In the genomic region with DNA sequence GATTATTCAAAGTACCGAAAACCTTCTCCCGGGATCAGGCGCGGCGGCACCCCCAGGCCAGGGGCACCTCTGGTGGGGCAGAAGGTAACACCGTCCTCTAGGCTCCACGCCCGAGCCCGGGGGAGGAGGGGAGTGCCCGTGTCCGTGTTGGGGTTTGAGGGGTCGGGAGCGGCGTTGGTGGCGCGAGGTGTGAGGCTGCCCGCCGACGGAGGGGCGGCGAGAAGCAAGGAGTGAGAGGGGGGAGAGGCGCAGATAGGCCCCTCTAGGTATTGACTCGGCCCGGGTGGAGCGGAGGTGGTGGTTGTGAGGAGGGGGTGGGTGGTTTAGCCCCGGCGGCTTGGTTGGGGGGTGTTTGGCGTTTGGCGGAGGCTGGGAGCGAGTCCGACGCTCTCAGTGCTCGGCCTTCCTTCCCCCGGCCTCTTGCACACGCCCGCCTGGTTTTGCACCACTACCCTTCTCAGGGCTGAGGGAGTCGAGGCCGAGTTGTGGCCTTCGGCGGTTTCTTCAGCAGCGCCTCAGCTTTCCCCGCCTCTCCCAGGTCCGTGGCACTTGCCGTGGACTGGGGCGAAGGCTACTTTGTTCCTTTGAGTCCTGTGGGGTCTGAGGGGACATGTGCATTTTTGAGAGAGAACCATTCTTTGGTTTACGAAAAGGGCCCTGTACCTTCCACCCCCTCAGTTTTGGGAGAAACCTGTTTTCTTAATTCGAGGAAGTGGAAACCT, we compare ENCODE assay signal across 8 cellular contexts. TPM values are rescaled to one million over a fixed set of nuclear protein-coding genes. Genes with fewer than 3 reads are reported as not detected.
DNase-seq lines count a peak whose midpoint lies in the region; ATAC-seq and TF ChIP-seq lines count a peak whose summit lies in the region.

No MANE protein-coding gene starts in this region.

- H3K27me3 ChIP-seq in heart right ventricle (no peaks in the 10 kb centered on the region), trophoblast cell (ENCODE audit: insufficient read depth, low read length) (no peaks in the 10 kb centered on the region)

- H2AFZ ChIP-seq in trophoblast cell (ENCODE audit: insufficient read depth, low read length, poor library complexity) = peak overlapping the region; percentile 95

- H3K18ac ChIP-seq in trophoblast cell (ENCODE audit: low read length) = peak overlapping the region; percentile 99

- peak overlapping the region; percentile 98 for H2BK120ac ChIP-seq in trophoblast cell (ENCODE audit: insufficient read depth, low read length, poor library complexity)

- TF ChIP-seq CTCF in Calu3 (IDR thresholded peaks at IDR 0.05; ENCODE audit: unreplicated experiment) = no peak
- TF ChIP-seq CTCF in heart right ventricle (IDR thresholded peaks at IDR 0.05) = no peak
- no peak for TF ChIP-seq CTCF in GM10248 (IDR thresholded peaks at IDR 0.05; ENCODE audit: control extremely low read depth, extremely low read depth, low read depth, missing control alignments)

- peak overlapping the region; percentile 100 for H3K27ac Mint-ChIP-seq in Calu3 (ENCODE audit: unreplicated experiment)

- ATAC-seq in GM21576 (IDR thresholded peaks at IDR 0.05; ENCODE audit: unreplicated experiment) (peak; percentile 1), heart right ventricle (peak; percentile 1 to 24 (median 14))

- no peak overlapping the region for H3K23ac ChIP-seq in trophoblast cell (ENCODE audit: low read length)

- H3K27me3 Mint-ChIP-seq in Calu3 (ENCODE audit: unreplicated experiment) = no peaks in the 10 kb centered on the region

- peaks cover 26% of the 10 kb centered on the region for H3K79me2 ChIP-seq in trophoblast cell (ENCODE audit: control insufficient read depth, insufficient read depth, low read length, poor library complexity)

- no TSS peak for BruUV-seq in Calu3 (replicated peaks; lab: Mats Ljungman, UMichigan)

- peak overlapping the region; percentile 92 for H2AK5ac ChIP-seq in trophoblast cell (ENCODE audit: low read length)

- peaks cover 79% of the 10 kb centered on the region for H3K36me3 Mint-ChIP-seq in Calu3 (ENCODE audit: insufficient read depth, unreplicated experiment)

- no peaks in the 10 kb centered on the region for H3K9me3 ChIP-seq in heart right ventricle
- no peaks in the 10 kb centered on the region for H3K9me3 ChIP-seq in trophoblast cell (ENCODE audit: insufficient read depth, low read depth, low read length)

- H3K4me1 ChIP-seq in heart right ventricle = peaks cover 8 to 55% (median 49%) of the 10 kb centered on the region in 9 donors
- H3K4me1 ChIP-seq in trophoblast cell (ENCODE audit: control insufficient read depth in 1 of 2, insufficient read depth in 2 of 2, low read length in 2 of 2) = peaks cover 2 to 7% of the 10 kb centered on the region in 2 experiments

- WGBS in heart right ventricle, 2 donors = 0% methylated on average over 47 of the region's 47 CpGs
- WGBS in trophoblast cell (ENCODE audit: extremely low coverage, insufficient coverage, insufficient read length) = no CpG with 5 or more reads among the region's 47 CpGs

- peak overlapping the region; percentile 100 for H3K4me3 Mint-ChIP-seq in Calu3 (ENCODE audit: low read depth, unreplicated experiment)

- H3K14ac ChIP-seq in trophoblast cell (ENCODE audit: low read length) = peak overlapping the region; percentile 98

- intact Hi-C loops in Calu3 (cut with micrococcal nuclease; ENCODE audit: unreplicated experiment) = no loop called here
- intact Hi-C loops in heart right ventricle (cut with DNase I) = loop anchor here in 6 of 10 donors (2.0 to 5.0 kb wide), 5 partner anchors 33 to 267 kb away; a partner anchor contains a TSS

- peak overlapping the region; percentile 76 for H3K4me2 ChIP-seq in trophoblast cell (ENCODE audit: low read length)

- peaks cover 0 to 10% (median 0%) of the 10 kb centered on the region in 9 donors for H3K36me3 ChIP-seq in heart right ventricle
- no peaks in the 10 kb centered on the region for H3K36me3 ChIP-seq in trophoblast cell (ENCODE audit: control insufficient read depth in 1 of 2, insufficient read depth in 2 of 2, low read length in 2 of 2)

- peak overlapping the region; percentile 11 for H2BK12ac ChIP-seq in trophoblast cell (ENCODE audit: low read length)

- POLR2A ChIA-PET in GM10248 (lab: Yijun Ruan, JAX) = interaction anchor here (0.6 to 1.4 kb wide), 4 partner anchors 10 to 265 kb away, joined by 4 to 5 read pairs (median 4); a partner anchor contains a TSS

- H3K27ac ChIP-seq in heart right ventricle (peak overlapping the region; percentile 92 to 100 (median 98)), trophoblast cell (ENCODE audit: low read depth, low read length) (peak overlapping the region; percentile 100)

- peak overlapping the region; percentile 95 for H2BK5ac ChIP-seq in trophoblast cell (ENCODE audit: low read depth, low read length, poor library complexity)

- H3K4me3 ChIP-seq in heart right ventricle = peak overlapping the region; percentile 61 to 98 (median 82)
- H3K4me3 ChIP-seq in trophoblast cell (ENCODE audit: low read depth, low read length) = peak overlapping the region; percentile 97

- peaks cover 8% of the 10 kb centered on the region for H3K4me1 Mint-ChIP-seq in Calu3 (ENCODE audit: low read depth, unreplicated experiment)

- peak overlapping the region; percentile 96 for H3K9ac ChIP-seq in trophoblast cell (ENCODE audit: low read length)

- peak overlapping the region; percentile 99 for H4K12ac ChIP-seq in trophoblast cell (ENCODE audit: low read depth, low read length)

- H3K79me1 ChIP-seq in trophoblast cell (ENCODE audit: low read length) = peaks cover 17% of the 10 kb centered on the region

- H3K9me3 Mint-ChIP-seq in Calu3 (ENCODE audit: low read depth, unreplicated experiment) = no peaks in the 10 kb centered on the region

- CTCF ChIA-PET in Calu3 (lab: Charles Lee) (interaction anchor here (0.9 kb wide), 1 partner anchor 79 kb away, joined by 3 read pairs; no protein-coding TSS in a partner anchor), GM10248 (lab: Yijun Ruan, JAX) (interaction anchor here (1.9 kb wide), 1 partner anchor 16 kb away, joined by 8 read pairs; no protein-coding TSS in a partner anchor)

- DNase-seq in Calu3 (peak; percentile 31), NCI-H226 (peak; percentile 37), heart right ventricle (no peak), trophoblast cell (peak; percentile 54 to 55), HPDE6-E6E7 (ENCODE audit: extremely low spot score) (no peak), GM10248 (ENCODE audit: extremely low spot score) (no peak)
- DNase-seq in activated naive CD8-positive, alpha-beta T cell treated with anti-CD3 and anti-CD28 coated beads, Interleukin-2, amount 50 U/mL, for 16 hours (ENCODE audit: low read depth, low spot score) = peak; percentile 4

- H3K4ac ChIP-seq in trophoblast cell (ENCODE audit: low read depth, low read length) = peak overlapping the region; percentile 100

- peak overlapping the region; percentile 96 for H4K8ac ChIP-seq in trophoblast cell (ENCODE audit: low read depth, low read length)

- peak overlapping the region; percentile 99 for H4K91ac ChIP-seq in trophoblast cell (ENCODE audit: low read depth, low read length)

RNA-seq across cellular contexts. Expression of a gene that starts 0.4 kb away (rescaled TPM):
- 105 and 107 TPM in 2 replicates for total RNA-seq in Calu3 (2022)
- 10 to 100 TPM; 48.1 to 69.3 (median 51.6) TPM for total RNA-seq in heart right ventricle
- 10 to 100 TPM; 40.1 to 50.8 TPM for polyA plus RNA-seq in heart right ventricle
- 92.5 and 97.5 TPM in 2 replicates for polyA plus RNA-seq in trophoblast cell (2013)

Comparison
In these comparisons a context has a peak if more than half of its experiments do, and no peak if none do; other contexts are left out.
1. DNase-seq: peak in Calu3 (single experiment), NCI-H226 (single experiment), activated naive CD8-positive, alpha-beta T cell treated with anti-CD3 and anti-CD28 coated beads, Interleukin-2, amount 50 U/mL, for 16 hours (single experiment) and trophoblast cell (2 of 2); none in heart right ventricle (0 of 2), HPDE6-E6E7 (single experiment) and GM10248 (single experiment).